8 cellular contexts compared by ENCODE assay signal in the genomic region with DNA sequence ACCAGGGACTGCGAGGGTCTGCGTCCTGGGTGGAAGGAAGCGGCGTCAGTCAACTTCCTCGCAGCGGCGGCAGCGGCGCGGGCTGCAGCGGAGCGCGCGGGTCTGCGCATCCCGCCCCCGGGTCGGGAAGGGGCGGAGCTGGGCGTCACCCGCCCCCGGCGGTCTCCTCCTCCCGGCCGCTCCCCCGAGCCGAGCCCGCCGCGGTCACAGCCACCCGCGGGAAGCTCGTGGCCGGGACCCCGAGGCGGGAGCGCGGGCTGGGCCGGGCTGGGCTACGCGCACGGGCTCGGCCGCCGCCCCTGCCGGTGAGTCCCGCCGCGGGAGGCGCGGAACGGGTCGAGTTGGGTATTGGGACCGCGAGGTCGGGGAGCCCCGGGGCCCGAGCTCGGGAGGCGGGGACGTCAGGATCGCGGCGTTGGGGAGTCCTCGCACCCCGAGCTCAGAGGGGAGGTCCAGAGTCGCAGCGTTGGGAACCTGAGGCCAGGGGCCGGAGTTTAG. TPM values are rescaled to one million over a fixed set of nuclear protein-coding genes. Genes with fewer than 3 reads are reported as not detected.
DNase-seq lines count a peak whose midpoint lies in the region; ATAC-seq lines count a peak whose summit lies in the region.

A gene with protein sequence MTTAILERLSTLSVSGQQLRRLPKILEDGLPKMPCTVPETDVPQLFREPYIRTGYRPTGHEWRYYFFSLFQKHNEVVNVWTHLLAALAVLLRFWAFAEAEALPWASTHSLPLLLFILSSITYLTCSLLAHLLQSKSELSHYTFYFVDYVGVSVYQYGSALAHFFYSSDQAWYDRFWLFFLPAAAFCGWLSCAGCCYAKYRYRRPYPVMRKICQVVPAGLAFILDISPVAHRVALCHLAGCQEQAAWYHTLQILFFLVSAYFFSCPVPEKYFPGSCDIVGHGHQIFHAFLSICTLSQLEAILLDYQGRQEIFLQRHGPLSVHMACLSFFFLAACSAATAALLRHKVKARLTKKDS (plus strand): TSS at position 207 of the 498 bp plus-strand sequence. CDS start 41,063 bp downstream, outside the sequence.

- ATAC-seq in HG02943 (IDR thresholded peaks at IDR 0.05; ENCODE audit: low read depth, unreplicated experiment) (peak; percentile 88), left colon (peak; percentile 86)

- intact Hi-C loops in left colon (cut with DNase I, micrococcal nuclease), result no loop called here

- DNase-seq in NCI-H2196 (lab: John Stamatoyannopoulos, UW; ENCODE audit: unreplicated experiment) (peak; percentile 58), NCI-H2196 treated with DMSO at 0.1 percent for 48 hours (lab: John Stamatoyannopoulos, UW; ENCODE audit: unreplicated experiment) (no peak), NCI-H226 (peak; percentile 48), cerebellum (ENCODE audit: low spot score) (peak; percentile 90), left colon (peak; percentile 74 to 86)
- DNase-seq in activated CD4-positive, CD25-positive, alpha-beta regulatory T cell treated with anti-CD3 and anti-CD28 coated beads, Interleukin-2, amount 50 U/mL, for 72 hours, result peak; percentile 83
- DNase-seq in stimulated activated CD4-positive, alpha-beta T cell treated with anti-CD3 and anti-CD28 coated beads, Interleukin-1b, Interleukin-23, amount 100 ng/mL, for 24 hours (ENCODE audit: low read depth in 4 of 4, low spot score in 1 of 4), result peak; percentile 49 to 76 (median 62)

RNA-seq across cellular contexts. Expression of the gene that starts here (rescaled TPM):
- total RNA-seq in cerebellum (20.6 TPM), left colon (100 to 1,000 TPM; 152 to 158 TPM)
